ENCODE assay signal across 30 cellular contexts in the genomic region with DNA sequence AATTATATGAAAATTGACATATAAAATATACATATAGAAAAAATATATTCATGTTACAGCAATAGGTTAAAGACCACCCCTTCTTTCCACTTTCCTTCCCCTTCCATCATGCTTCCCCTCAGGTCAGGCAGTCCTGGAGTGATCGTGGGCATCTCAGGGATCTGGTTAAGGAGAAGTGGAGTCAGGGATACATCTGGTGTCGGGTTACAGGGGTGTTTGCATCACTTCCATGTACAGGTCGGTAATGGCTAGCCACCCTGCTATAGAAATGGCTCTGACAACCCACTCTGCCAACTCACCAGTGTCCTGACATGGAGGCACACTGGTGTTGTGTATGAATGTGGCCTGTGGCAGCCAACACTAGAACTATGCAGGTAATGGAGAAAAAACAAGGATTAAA.
"Had no signal": no experiment of that assay in that cellular context is flagged by ENCODE, and none has a peak within 500 bp of the region (broad histone marks: within the 10 kb centered on the region; RNA-seq: fewer than 3 reads in every experiment).

No MANE protein-coding gene starts in this region.

- ATAC-seq: naive thymus-derived CD4-positive, alpha-beta T cell; natural killer cell treated with Interleukin-12 subunit alpha and Interleukin-12 subunit beta and Interleukin-15 and Interleukin-18, amount 100 ng/mL, for 72 hours; pancreas; right cardiac atrium; sciatic nerve; stimulated activated naive B cell treated with anti-CD40 and anti-IgM and Interleukin-4, amounts not matched to agents 10 μg/mL and 1 μg/mL and 100 μg/mL, for 72 hours; stimulated activated naive CD8-positive, alpha-beta T cell treated with anti-CD3 and anti-CD28 coated beads, Interleukin-15, Interleukin-2, amounts not matched to agents 100 U/mL and 50 U/mL, for 24 hours; upper lobe of right lung had no signal

- H3K36me3 Mint-ChIP-seq: immature natural killer cell; mesothelial cell of epicardium; naive thymus-derived CD4-positive, alpha-beta T cell; natural killer cell treated with Interleukin-12 subunit alpha and Interleukin-12 subunit beta and Interleukin-15 and Interleukin-18, amount 100 ng/mL, for 72 hours; stimulated activated naive B cell treated with anti-CD40 and anti-IgM and Interleukin-4, amounts not matched to agents 10 μg/mL and 1 μg/mL and 100 μg/mL, for 72 hours had no signal

- H3K27me3 ChIP-seq: pancreas, stomach, tibial artery, upper lobe of right lung, uterus had no signal

- H3K9me3 ChIP-seq: left ventricle myocardium inferior, mucosa of descending colon, pancreas, prostate gland, stomach, thoracic aorta, tibial artery, upper lobe of right lung, uterus had no signal

- H3K27me3 Mint-ChIP-seq: natural killer cell treated with Interleukin-12 subunit alpha and Interleukin-12 subunit beta and Interleukin-15 and Interleukin-18, amount 100 ng/mL, for 72 hours; stimulated activated naive B cell treated with anti-CD40 and anti-IgM and Interleukin-4, amounts not matched to agents 10 μg/mL and 1 μg/mL and 100 μg/mL, for 72 hours had no signal

- DNase-seq: hypothalamus; immature natural killer cell; islet precursor cell; left ventricle myocardium inferior; mesendoderm; mucosa of descending colon; naive thymus-derived CD4-positive, alpha-beta T cell; nucleus accumbens; pancreas; posterior cingulate gyrus; retina; right cardiac atrium; stimulated activated CD4-positive, alpha-beta T cell treated with anti-CD3 and anti-CD28 coated beads, Interleukin-12 subunit alpha, Interleukin-12 subunit beta, amount 100 ng/mL, for 4 hours; stimulated activated CD4-positive, alpha-beta T cell treated with anti-CD3 and anti-CD28 coated beads, Interleukin-15, amount 100 ng/mL, for 24 hours; stimulated activated CD4-positive, alpha-beta T cell treated with anti-CD3 and anti-CD28 coated beads, Interleukin-2, amount 100 ng/mL, for 24 hours; stimulated activated CD4-positive, alpha-beta T cell treated with anti-CD3 and anti-CD28 coated beads, Interleukin-4, amount 100 ng/mL, for 1 hour; stimulated activated naive B cell treated with anti-CD40 and anti-IgM and Interleukin-4, amounts not matched to agents 10 μg/mL and 1 μg/mL and 100 μg/mL, for 72 hours; stimulated activated naive CD8-positive, alpha-beta T cell treated with anti-CD3 and anti-CD28 coated beads, Interleukin-15, Interleukin-2, amounts not matched to agents 100 U/mL and 50 U/mL, for 24 hours; stomach; tibial artery; trophoblast cell; upper lobe of right lung; uterus had no signal

- H3K9me3 Mint-ChIP-seq: immature natural killer cell; mesothelial cell of epicardium; naive thymus-derived CD4-positive, alpha-beta T cell; natural killer cell treated with Interleukin-12 subunit alpha and Interleukin-12 subunit beta and Interleukin-15 and Interleukin-18, amount 100 ng/mL, for 72 hours; stimulated activated naive B cell treated with anti-CD40 and anti-IgM and Interleukin-4, amounts not matched to agents 10 μg/mL and 1 μg/mL and 100 μg/mL, for 72 hours had no signal

- H3K4me3 ChIP-seq: left ventricle myocardium inferior, lung, mucosa of descending colon, pancreas, prostate gland, skin epidermis, stomach, thoracic aorta, tibial artery, upper lobe of right lung, uterus had no signal

- H3K27ac Mint-ChIP-seq: mesothelial cell of epicardium; naive thymus-derived CD4-positive, alpha-beta T cell; natural killer cell treated with Interleukin-12 subunit alpha and Interleukin-12 subunit beta and Interleukin-15 and Interleukin-18, amount 100 ng/mL, for 72 hours; stimulated activated naive B cell treated with anti-CD40 and anti-IgM and Interleukin-4, amounts not matched to agents 10 μg/mL and 1 μg/mL and 100 μg/mL, for 72 hours had no signal

- H3K4me1 ChIP-seq: left ventricle myocardium inferior, pancreas, prostate gland, upper lobe of right lung, uterus had no signal

- H3K4me1 Mint-ChIP-seq: naive thymus-derived CD4-positive, alpha-beta T cell had no signal

- H3K4me3 Mint-ChIP-seq: immature natural killer cell; mesothelial cell of epicardium; naive thymus-derived CD4-positive, alpha-beta T cell; natural killer cell treated with Interleukin-12 subunit alpha and Interleukin-12 subunit beta and Interleukin-15 and Interleukin-18, amount 100 ng/mL, for 72 hours; stimulated activated naive B cell treated with anti-CD40 and anti-IgM and Interleukin-4, amounts not matched to agents 10 μg/mL and 1 μg/mL and 100 μg/mL, for 72 hours had no signal

- H3K27ac ChIP-seq: left ventricle myocardium inferior, pancreas, prostate gland, skin epidermis, stomach, thoracic aorta, tibial artery, upper lobe of right lung, uterus had no signal

- H3K36me3 ChIP-seq: left ventricle myocardium inferior, pancreas, prostate gland, stomach, thoracic aorta, tibial artery, upper lobe of right lung, uterus had no signal
